Comparison of ENCODE assay signal across 24 cellular contexts in genomic region chr7:1091019-1091643, GRCh38. TPM values are rescaled to one million over a fixed set of nuclear protein-coding genes. Genes with fewer than 3 reads are reported as not detected.
DNase-seq lines count a peak whose midpoint lies in the region; ATAC-seq, FAIRE-seq and TF ChIP-seq lines count a peak whose summit lies in the region.
"Had no signal": no experiment of that assay in that cellular context is flagged by ENCODE, and none has a peak within 500 bp of the region (broad histone marks: within the 10 kb centered on the region; RNA-seq: fewer than 3 reads in every experiment).

No MANE protein-coding gene starts in this region.

- POLR2A ChIA-PET in HepG2 (lab: Yijun Ruan, JAX) = interaction anchor here (1.8 to 5.1 kb wide), 3 partner anchors 12 to 78 kb away, joined by 9 to 59 read pairs (median 12); no protein-coding TSS in a partner anchor

- no peaks in the 10 kb centered on the region for H3K27me3 ChIP-seq in HepG2 (ENCODE audit: control insufficient read depth in 1 of 2, insufficient read depth in 2 of 2, low read length in 2 of 2)
- H3K27me3 ChIP-seq: BE2C, gastroesophageal sphincter, SJSA1, upper lobe of right lung had no signal

- TF ChIP-seq EP300 in HepG2 (IDR thresholded peaks at IDR 0.05; ENCODE audit: low read depth in 2 of 2, low read length in 2 of 2) (no peak), HepG2 (CRISPR knock-in tag; IDR thresholded peaks at IDR 0.05; ENCODE audit: borderline replicate concordance) (no peak)

- H3K9ac ChIP-seq in HepG2 (ENCODE audit: insufficient read depth, low read depth, low read length) = no peak overlapping the region

- 93% methylated on average over 20 of the region's 23 CpGs for WGBS in HepG2 (ENCODE audit: low lambda C conversion rate)

- TF ChIP-seq POLR2A in HepG2 (IDR thresholded peaks at IDR 0.05; ENCODE audit: insufficient read depth in 1 of 2, low read depth in 2 of 2, low read length in 2 of 2) = 0 out of 4 replicates have a peak, but pooled peaks of 1 of the 2 experiments have one; percentile 21

- no peak for TF ChIP-seq RAD21 in HepG2 (CRISPR knock-in tag; IDR thresholded peaks at IDR 0.05)

- H2AFZ ChIP-seq in HepG2 (ENCODE audit: low read length) = no peak overlapping the region

- H3K79me2 ChIP-seq in HepG2 (ENCODE audit: insufficient read depth, low read length) = peaks cover 44% of the 10 kb centered on the region

- ATAC-seq in Right ventricle myocardium superior (ENCODE audit: poor library complexity) (no peak), left ventricle myocardium superior (no peak), HepG2 (no peak), GM21737 (IDR thresholded peaks at IDR 0.05; ENCODE audit: unreplicated experiment) (no peak), HG02610 (IDR thresholded peaks at IDR 0.05; ENCODE audit: unreplicated experiment) (no peak)
- ATAC-seq: gastroesophageal sphincter, left cardiac atrium, upper lobe of right lung had no signal

- intact Hi-C loops in Right ventricle myocardium superior (cut with DNase I) = no loop called here
- intact Hi-C loops in left ventricle myocardium superior (cut with micrococcal nuclease) = no loop called here
- intact Hi-C loops in HepG2 (cut with micrococcal nuclease; ENCODE audit: unreplicated experiment) = no loop called here
- intact Hi-C loops in posterior cingulate gyrus (cut with DNase I) = no loop called here

- in situ Hi-C loops in HepG2 (cut with HindIII; ENCODE audit: extremely low pct_ligation_motif_present, low pct_unique_long_range_greater_than_20kb) = no loop called here

- no TSS peak for BruUV-seq in HepG2 (replicated peaks; lab: Mats Ljungman, UMichigan)

- H3K9me3 ChIP-seq in HepG2 (ENCODE audit: low read length) = no peaks in the 10 kb centered on the region
- H3K9me3 ChIP-seq: BE2C, gastroesophageal sphincter, HAP-1, SJSA1, upper lobe of right lung had no signal

- DNase-seq in Right ventricle myocardium superior (peak; percentile 30), left ventricle myocardium superior (no peak), UCSD-AML1 (lab: John Stamatoyannopoulos, UW; ENCODE audit: unreplicated experiment) (peak; percentile 31), HepG2 (ENCODE audit: low spot score) (no peak), foreskin melanocyte (no peak), posterior cingulate gyrus (no peak)
- DNase-seq: activated CD4-positive, alpha-beta memory T cell treated with anti-CD3 and anti-CD28 coated beads for 36 hours; activated naive CD4-positive, alpha-beta T cell treated with anti-CD3 and anti-CD28 coated beads for 36 hours; activated T-cell treated with anti-CD3 and anti-CD28 coated beads for 4 hours; BE2C; effector CD4-positive, alpha-beta T cell; left cardiac atrium; NCI-H146; NCI-H748 treated with DMSO at 0.1 percent for 48 hours; small intestine; stimulated activated CD4-positive, alpha-beta T cell treated with anti-CD3 and anti-CD28 coated beads, Interleukin-4, amount 100 ng/mL, for 1 hour; upper lobe of right lung; WERI-Rb-1 had no signal

- H3K27ac ChIP-seq in HepG2 (ENCODE audit: extremely low read length, insufficient read depth, low read length) = peak overlapping the region; percentile 8
- H3K27ac ChIP-seq: SJSA1, upper lobe of right lung, WERI-Rb-1 had no signal

- H3K36me3 ChIP-seq in HepG2 (replicated peaks in 1 of 2; ENCODE audit: control insufficient read depth in 1 of 2, insufficient read depth in 2 of 2, low read length in 2 of 2) = peaks cover 11 to 16% of the 10 kb centered on the region in 2 experiments; a peak in 4 of 5 replicates
- H3K36me3 ChIP-seq: HAP-1, SJSA1 had no signal

- FAIRE-seq in HepG2 (lab: Jason Lieb, UNC) = no peak
- FAIRE-seq: A204.1, small intestine had no signal

- H3K4me2 ChIP-seq in HepG2 (ENCODE audit: low read depth, low read length) = no peak overlapping the region

- H3K4me3 ChIP-seq in HepG2 (replicated peaks in 1 of 3; ENCODE audit: insufficient read depth in 1 of 3, low read depth in 2 of 3, low read length in 3 of 3) = no peak overlapping the region
- H3K4me3 ChIP-seq: gastroesophageal sphincter, HAP-1, SJSA1, upper lobe of right lung had no signal

- TF ChIP-seq CTCF in HepG2 (CRISPR knock-in tag; IDR thresholded peaks at IDR 0.05) = no peak

- no peaks in the 10 kb centered on the region for H4K20me1 ChIP-seq in HepG2 (ENCODE audit: insufficient read depth, low read length)

- CTCF ChIA-PET in HepG2 (lab: Yijun Ruan, JAX; ENCODE audit: low intra/inter-chr PET ratio, low total read pairs) = interaction anchor here (1.5 kb wide), 1 partner anchor 99 kb away, joined by 3 read pairs; no protein-coding TSS in a partner anchor

- peaks cover 68% of the 10 kb centered on the region for H3K4me1 ChIP-seq in HepG2 (ENCODE audit: insufficient read depth, low read length)

RNA-seq across cellular contexts. Expression of gene GPER1, which starts 3.2 kb away (rescaled TPM):
- total RNA-seq in Right ventricle myocardium superior (2.5 TPM), left ventricle myocardium superior (2.8 TPM), HepG2 (2016; rRNA removed; fragmentation: Illumina TruSeq; extraction: Trizol) (15.2 and 19.7 TPM in 2 replicates)
- total RNA-seq in HepG2 (2016; cell fraction: cytosol; rRNA removed; fragmentation: Illumina TruSeq; extraction: Trizol; ENCODE audit: low read depth) = 11.8 and 14.0 TPM in 2 replicates
- total RNA-seq in HepG2 (2016; cell fraction: insoluble cytoplasmic fraction; rRNA removed; fragmentation: Illumina TruSeq; extraction: Trizol) = 14.3 and 19.8 TPM in 2 replicates
- 22.2 and 30.5 TPM in 2 replicates for total RNA-seq in HepG2 (2016; cell fraction: membrane; rRNA removed; fragmentation: Illumina TruSeq; extraction: Trizol)
- 13.6 and 15.7 TPM in 2 replicates for total RNA-seq in HepG2 (2016; cell fraction: nucleus; rRNA removed; fragmentation: Illumina TruSeq; extraction: Trizol)
- 12.7 and 16.4 TPM in 2 replicates for polyA plus RNA-seq in HepG2 (2011; rRNA removed)
- 14.9 and 19.2 TPM in 2 replicates for polyA plus RNA-seq in HepG2 (2011; cell fraction: cytosol; rRNA removed)
- polyA plus RNA-seq in HepG2 (2011; cell fraction: nucleus; rRNA removed) = 55.4 and 63.5 TPM in 2 replicates
- polyA plus RNA-seq in HepG2 (2012) = 10.5 and 10.7 TPM in 2 replicates
- 9.9 and 11.3 TPM in 2 replicates for polyA plus RNA-seq in HepG2 (2016; cell fraction: cytosol; fragmentation: Illumina TruSeq; extraction: Trizol; ENCODE audit: low read depth)
- 17.5 and 21.3 TPM in 2 replicates for polyA plus RNA-seq in HepG2 (2016; cell fraction: insoluble cytoplasmic fraction; fragmentation: Illumina TruSeq; extraction: Trizol; ENCODE audit: low read depth)
- polyA plus RNA-seq in HepG2 (2016; cell fraction: membrane; fragmentation: Illumina TruSeq; extraction: Trizol; ENCODE audit: low read depth) = 22.0 and 22.5 TPM in 2 replicates
- 36.9 and 39.6 TPM in 2 replicates for polyA plus RNA-seq in HepG2 (2016; cell fraction: nucleus; fragmentation: Illumina TruSeq; extraction: Trizol; ENCODE audit: insufficient read depth, low read depth)
- 7.5 and 47.4 TPM in 2 replicates for polyA minus RNA-seq in HepG2 (2011; rRNA and poly(A)+ RNA removed; ENCODE audit: low replicate concordance)
- 11.5 and 13.4 TPM in 2 replicates for polyA minus RNA-seq in HepG2 (2011; cell fraction: cytosol; rRNA and poly(A)+ RNA removed)
- 4.2 and 5.7 TPM in 2 replicates for polyA minus RNA-seq in HepG2 (2011; cell fraction: nucleus; rRNA and poly(A)+ RNA removed)
- total RNA-seq: activated naive CD4-positive, alpha-beta T cell treated with anti-CD3 and anti-CD28 coated beads for 36 hours; SJSA1 had no signal

RNA-seq across cellular contexts. Expression of gene GPR146, which starts 46.8 kb away (rescaled TPM):
- total RNA-seq in Right ventricle myocardium superior (26.3 TPM), left ventricle myocardium superior (41.5 TPM), HepG2 (2016; rRNA removed; fragmentation: Illumina TruSeq; extraction: Trizol) (0.84 and 2.0 TPM in 2 replicates)
- total RNA-seq in HepG2 (2016; cell fraction: cytosol; rRNA removed; fragmentation: Illumina TruSeq; extraction: Trizol; ENCODE audit: low read depth) = 0.91 and 1.1 TPM in 2 replicates
- 0.89 and 1.2 TPM in 2 replicates for total RNA-seq in HepG2 (2016; cell fraction: insoluble cytoplasmic fraction; rRNA removed; fragmentation: Illumina TruSeq; extraction: Trizol)
- 1.9 and 2.7 TPM in 2 replicates for total RNA-seq in HepG2 (2016; cell fraction: membrane; rRNA removed; fragmentation: Illumina TruSeq; extraction: Trizol)
- total RNA-seq in HepG2 (2016; cell fraction: nucleus; rRNA removed; fragmentation: Illumina TruSeq; extraction: Trizol) = 1.1 and 3.4 TPM in 2 replicates
- polyA plus RNA-seq in HepG2 (2011; rRNA removed) = 15.9 and 17.2 TPM in 2 replicates
- polyA plus RNA-seq in HepG2 (2011; cell fraction: cytosol; rRNA removed) = 11.4 and 22.4 TPM in 2 replicates
- 18.2 and 25.0 TPM in 2 replicates for polyA plus RNA-seq in HepG2 (2011; cell fraction: nucleus; rRNA removed)
- 4.5 and 5.3 TPM in 2 replicates for polyA plus RNA-seq in HepG2 (2012)
- 2.1 and 2.2 TPM in 2 replicates for polyA plus RNA-seq in HepG2 (2016; cell fraction: cytosol; fragmentation: Illumina TruSeq; extraction: Trizol; ENCODE audit: low read depth)
- 0.78 and 1.3 TPM in 2 replicates for polyA plus RNA-seq in HepG2 (2016; cell fraction: insoluble cytoplasmic fraction; fragmentation: Illumina TruSeq; extraction: Trizol; ENCODE audit: low read depth)
- 2.3 and 3.4 TPM in 2 replicates for polyA plus RNA-seq in HepG2 (2016; cell fraction: membrane; fragmentation: Illumina TruSeq; extraction: Trizol; ENCODE audit: low read depth)
- 2.2 and 2.5 TPM in 2 replicates for polyA plus RNA-seq in HepG2 (2016; cell fraction: nucleus; fragmentation: Illumina TruSeq; extraction: Trizol; ENCODE audit: insufficient read depth, low read depth)
- 0.87 and 47.8 TPM in 2 replicates for polyA minus RNA-seq in HepG2 (2011; rRNA and poly(A)+ RNA removed; ENCODE audit: low replicate concordance)
- polyA minus RNA-seq in HepG2 (2011; cell fraction: cytosol; rRNA and poly(A)+ RNA removed) = 6.9 and 9.1 TPM in 2 replicates
- polyA minus RNA-seq in HepG2 (2011; cell fraction: nucleus; rRNA and poly(A)+ RNA removed) = 9.3 and 14.0 TPM in 2 replicates

Comparison
In these comparisons a context has a peak if more than half of its experiments do, and no peak if none do; other contexts are left out.
1. DNase-seq: peak in Right ventricle myocardium superior (single experiment) and UCSD-AML1 (single experiment); none in left ventricle myocardium superior (single experiment), HepG2 (single experiment), foreskin melanocyte (single experiment) and posterior cingulate gyrus (0 of 10).